In the genomic region with DNA sequence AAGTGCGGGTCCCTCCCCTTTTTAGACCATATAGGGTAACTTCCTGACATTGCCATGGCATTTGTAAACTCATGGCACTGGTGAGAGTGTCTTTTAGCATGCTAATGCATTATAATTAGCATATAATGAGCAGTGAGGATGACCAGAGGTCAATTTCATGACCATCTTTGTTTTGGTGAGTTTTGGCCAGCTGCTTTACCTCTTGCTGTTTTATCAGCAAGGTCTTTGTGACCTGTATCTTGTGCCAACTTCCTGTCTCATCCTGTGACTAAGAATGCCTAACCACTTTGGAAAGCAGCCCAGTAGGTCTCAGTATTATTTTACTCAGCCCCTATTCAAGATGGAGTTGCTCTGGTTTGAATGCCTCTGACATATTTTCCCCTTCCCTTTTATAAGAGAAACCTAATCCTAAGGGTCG, we compare ENCODE assay signal across 8 cellular contexts.
A peak's percentile ranks its signal among the peaks of the same experiment; 100 is the strongest.
DNase-seq lines count a peak whose midpoint lies in the region; ATAC-seq, FAIRE-seq and TF ChIP-seq lines count a peak whose summit lies in the region.
"Not testable (repeated sequence)": the region's sequence is repeated elsewhere in the genome, so short reads cannot be mapped to it uniquely, and the experiment has no call there.

No MANE protein-coding gene starts in this region.

- not testable (repeated sequence) for TF ChIP-seq CTCF in bronchial epithelial cell (IDR thresholded peaks at IDR 0.05; ENCODE audit: insufficient read depth, low read length, severe bottlenecking); right lobe of liver (IDR thresholded peaks at IDR 0.05)

- H3K9me3 ChIP-seq in right lobe of liver: not testable (repeated sequence)

- not testable (repeated sequence) for FAIRE-seq in bronchial epithelial cell (lab: Jason Lieb, UNC)

- H3K27me3 ChIP-seq in bronchial epithelial cell (ENCODE audit: control insufficient read depth, insufficient read depth, low read length); right lobe of liver: not testable (repeated sequence)

- peak overlapping the region in 2 of 3 donors; percentile 38 to 59 for H3K27ac ChIP-seq in right lobe of liver

- not testable (repeated sequence) for H3K4me3 ChIP-seq in bronchial epithelial cell (ENCODE audit: low read depth, low read length); right lobe of liver

- not testable (repeated sequence) for H3K36me3 ChIP-seq in bronchial epithelial cell (ENCODE audit: control insufficient read depth, insufficient read depth, low read length); right lobe of liver

- DNase-seq in DMS 273 (lab: John Stamatoyannopoulos, UW; ENCODE audit: unreplicated experiment): peak; percentile 8
- DNase-seq in HK-2 (ENCODE audit: unreplicated experiment): peak; percentile 8
- DNase-seq in NCI-H2107 treated with DMSO at 0.1 percent for 48 hours (lab: John Stamatoyannopoulos, UW; ENCODE audit: unreplicated experiment): peak; percentile 35
- peak; percentile 75 for DNase-seq in SHP77 treated with DMSO at 0.1 percent for 48 hours (lab: John Stamatoyannopoulos, UW)
- DNase-seq in bronchial epithelial cell (ENCODE audit: low read depth): peak; percentile 85
- peak; percentile 45 for DNase-seq in glomerular endothelial cell (ENCODE audit: extremely low read depth, low read depth, low spot score)
- peak in 1 of 3 donors; percentile 42 for DNase-seq in right lobe of liver
- peak; percentile 40 for DNase-seq in stromal cell of bone marrow (ENCODE audit: low read depth)

- TF ChIP-seq POLR2A in right lobe of liver (IDR thresholded peaks at IDR 0.05): not testable (repeated sequence)

- 75% methylated on average over 2 of the region's 2 CpGs for WGBS in right lobe of liver (ENCODE audit: insufficient coverage, low coverage, low lambda C conversion rate, missing lambda C conversion rate)

- H3K4me1 ChIP-seq in right lobe of liver: peaks cover 0 to 18% (median 5%) of the 10 kb centered on the region in 4 donors

- ATAC-seq in right lobe of liver: peak; percentile 47 to 87 (median 70)

- intact Hi-C loops in right lobe of liver (cut with DNase I): not testable (repeated sequence)
